In genomic region chr1:54774820-54775498, GRCh38 we compare ENCODE assay signal across 9 cellular contexts. TPM values are rescaled to one million over a fixed set of nuclear protein-coding genes. Genes with fewer than 3 reads are reported as not detected.
A peak's percentile ranks its signal among the peaks of the same experiment; 100 is the strongest.
DNase-seq lines count a peak whose midpoint lies in the region; ATAC-seq and TF ChIP-seq lines count a peak whose summit lies in the region.
"Had no signal": no experiment of that assay in that cellular context is flagged by ENCODE, and none has a peak within 500 bp of the region (broad histone marks: within the 10 kb centered on the region; RNA-seq: fewer than 3 reads in every experiment).

No MANE protein-coding gene starts in this region.

- H3K4me1 ChIP-seq in A673 (ENCODE audit: insufficient read depth, low read length, poor library complexity, severe bottlenecking) (peaks cover 11% of the 10 kb centered on the region), GM23338 (ENCODE audit: insufficient read depth) (no peaks in the 10 kb centered on the region), OCI-LY7 (ENCODE audit: insufficient read depth, low read length, poor library complexity, severe bottlenecking) (peaks cover 6% of the 10 kb centered on the region)

- H3K27ac ChIP-seq in A673 (ENCODE audit: low read depth, low read length, poor library complexity, severe bottlenecking) (no peak overlapping the region), GM23338 (ENCODE audit: low read depth) (no peak overlapping the region), OCI-LY7 (ENCODE audit: low read depth, low read length, poor library complexity, severe bottlenecking) (no peak overlapping the region)
- H3K27ac ChIP-seq: HL-60 had no signal

- H4K20me1 ChIP-seq in GM23338 (replicated peaks; ENCODE audit: insufficient read depth) (no peaks in the 10 kb centered on the region), OCI-LY7 (ENCODE audit: insufficient read depth, low read length) (no peaks in the 10 kb centered on the region)

- DNase-seq in A673 (ENCODE audit: low spot score), result peak; percentile 56
- peak; percentile 95 for DNase-seq in GM23338 (ENCODE audit: low spot score)
- DNase-seq in OCI-LY7 (ENCODE audit: low spot score), result peak; percentile 60
- peak; percentile 7 for DNase-seq in fibroblast of peridontal ligament (ENCODE audit: extremely low read depth)
- no peak for DNase-seq in GM10248 (ENCODE audit: extremely low spot score)
- DNase-seq in GM19238 (ENCODE audit: insufficient read length, low spot score), result no peak

- intact Hi-C loops in A673 (cut with micrococcal nuclease; ENCODE audit: unreplicated experiment), result no loop called here
- intact Hi-C loops in OCI-LY7 (cut with micrococcal nuclease; ENCODE audit: unreplicated experiment), result no loop called here

- H3K4me3 Mint-ChIP-seq in GM23338, result peak overlapping the region; percentile 22; the same call in 2 of the 3 replicates

- H3K36me3 ChIP-seq in A673 (ENCODE audit: insufficient read depth, low read length, poor library complexity, severe bottlenecking) (no peaks in the 10 kb centered on the region), GM23338 (ENCODE audit: insufficient read depth) (no peaks in the 10 kb centered on the region), OCI-LY7 (ENCODE audit: insufficient read depth, low read length) (no peaks in the 10 kb centered on the region)

- H3K27me3 ChIP-seq in A673 (replicated peaks; ENCODE audit: insufficient read depth, low read depth, low read length, poor library complexity), result no peaks in the 10 kb centered on the region
- H3K27me3 ChIP-seq in GM23338 (ENCODE audit: insufficient read depth), result peaks cover 8% of the 10 kb centered on the region

- H3K9me2 ChIP-seq in GM23338 (ENCODE audit: insufficient read depth) (peaks cover 3% of the 10 kb centered on the region; the same call in 1 of the 2 replicates), OCI-LY7 (ENCODE audit: insufficient read depth, low read length) (no peaks in the 10 kb centered on the region)

- ATAC-seq in GM23338 (peak; percentile 100), GM18870 (IDR thresholded peaks at IDR 0.05; ENCODE audit: unreplicated experiment) (no peak), HG03378 (IDR thresholded peaks at IDR 0.05; ENCODE audit: unreplicated experiment) (no peak)

- CTCF ChIA-PET in A673 (lab: Charles Lee) (no interaction called here), OCI-LY7 (lab: Charles Lee; ENCODE audit: unreplicated experiment) (interaction anchor here (0.5 kb wide), 1 partner anchor 628 kb away, joined by 4 read pairs; no protein-coding TSS in a partner anchor), GM10248 (lab: Yijun Ruan, JAX) (no interaction called here)

- H3K9me3 Mint-ChIP-seq in GM23338, result no peaks in the 10 kb centered on the region; the same call in 1 of the 3 replicates

- H3F3A ChIP-seq in GM23338 (replicated peaks; ENCODE audit: low read depth), result no peaks in the 10 kb centered on the region

- no TSS peak for BruUV-seq in A673 (replicated peaks; lab: Mats Ljungman, UMichigan)
- BruUV-seq in OCI-LY7 (replicated peaks; lab: Mats Ljungman, UMichigan), result no TSS peak

- POLR2A ChIA-PET in A673 (lab: Charles Lee; ENCODE audit: low non-redundant PET), result no interaction called here
- POLR2A ChIA-PET in OCI-LY7 (lab: Charles Lee), result no interaction called here
- POLR2A ChIA-PET in GM10248 (lab: Yijun Ruan, JAX), result no interaction called here

- H2AFZ ChIP-seq in GM23338, result peak overlapping the region; percentile 52; the same call in 1 of the 2 replicates
- H2AFZ ChIP-seq in OCI-LY7 (ENCODE audit: low read length), result peak overlapping the region; percentile 78; the same call in 1 of the 2 replicates

- no peaks in the 10 kb centered on the region for H3K9me3 ChIP-seq in A673 (ENCODE audit: low read depth, low read length, poor library complexity, severe bottlenecking)
- H3K9me3 ChIP-seq in OCI-LY7 (ENCODE audit: low read length), result no peaks in the 10 kb centered on the region

- H3K27ac Mint-ChIP-seq in GM23338, result no peak overlapping the region

- peaks cover 7% of the 10 kb centered on the region; the same call in 2 of the 3 replicates for H3K4me1 Mint-ChIP-seq in GM23338

- H3K79me2 ChIP-seq in GM23338 (replicated peaks; ENCODE audit: insufficient read depth) (no peaks in the 10 kb centered on the region), OCI-LY7 (ENCODE audit: insufficient read depth, low read depth, low read length) (no peaks in the 10 kb centered on the region)

- peaks cover 9% of the 10 kb centered on the region for H3K27me3 Mint-ChIP-seq in GM23338 (ENCODE audit: insufficient read depth, low read depth, poor library complexity)

- H3K4me3 ChIP-seq in A673 (ENCODE audit: low read depth, low read length, poor library complexity, severe bottlenecking), result no peak overlapping the region
- no peak overlapping the region for H3K4me3 ChIP-seq in GM23338
- H3K4me3 ChIP-seq in OCI-LY7 (ENCODE audit: low read depth, low read length, poor library complexity, severe bottlenecking), result no peak overlapping the region

- H3K36me3 Mint-ChIP-seq in GM23338 (ENCODE audit: low read depth), result no peaks in the 10 kb centered on the region

- TF ChIP-seq CTCF in A673 (conservative IDR thresholded peaks at IDR 0.05; ENCODE audit: low read depth, low read length), result no peak
- TF ChIP-seq CTCF in GM23338 (conservative IDR thresholded peaks at IDR 0.05; ENCODE audit: low read depth in 2 of 2), result no peak
- no peak for TF ChIP-seq CTCF in OCI-LY7 (conservative IDR thresholded peaks at IDR 0.05; ENCODE audit: low read length)
- TF ChIP-seq CTCF in GM10248 (IDR thresholded peaks at IDR 0.05; ENCODE audit: control extremely low read depth, extremely low read depth, low read depth, missing control alignments), result no peak

- peak overlapping the region; percentile 5; the same call in 1 of the 2 replicates for H3K4me2 ChIP-seq in GM23338
- H3K4me2 ChIP-seq in OCI-LY7 (ENCODE audit: low read length), result peak overlapping the region; percentile 2; the same call in 1 of the 2 replicates

TF ChIP-seq in GM23338, 12 proteins besides CTCF, POLR2A, EP300 and RAD21:
- TF ChIP-seq EZH2phosphoT487 (IDR thresholded peaks at IDR 0.05; ENCODE audit: unreplicated experiment) (no peak), POLR2AphosphoS5 (IDR thresholded peaks at IDR 0.05; ENCODE audit: low read depth) (peak; percentile 77)

RNA-seq across cellular contexts. Expression of gene PARS2, which starts 10.6 kb away (rescaled TPM):
- total RNA-seq in A673 (2021) (6.9 and 7.0 TPM in 2 replicates), OCI-LY7 (2022) (5.3 and 6.7 TPM in 2 replicates)
- 13.6 and 14.8 TPM in 2 replicates for total RNA-seq in GM23338 (2014; rRNA removed; shearing (Covaris generic))
- polyA plus RNA-seq in GM23338 (2016; fragmentation: Nextera tagmentation; extraction: Ambion mirVana), result 5.9 and 6.5 TPM in 2 replicates
- total RNA-seq in OCI-LY7 (2014; rRNA removed; shearing (Covaris generic)), result 6.7 and 7.6 TPM in 2 replicates

RNA-seq across cellular contexts. Expression of gene TTC22, which starts 26.2 kb away (rescaled TPM):
- total RNA-seq in A673 (2021) (not detected in 2 replicates), OCI-LY7 (2022) (not detected in 2 replicates)
- total RNA-seq in GM23338 (2014; rRNA removed; shearing (Covaris generic)), result 1.7 and 2.5 TPM in 2 replicates
- polyA plus RNA-seq in GM23338 (2016; fragmentation: Nextera tagmentation; extraction: Ambion mirVana), result 0.85 and 1.2 TPM in 2 replicates
- not detected in 2 replicates for total RNA-seq in OCI-LY7 (2014; rRNA removed; shearing (Covaris generic))

RNA-seq across cellular contexts. Expression of gene TTC4, which starts 59.3 kb away (rescaled TPM):
- 25.5 and 26.1 TPM in 2 replicates for total RNA-seq in A673 (2021)
- total RNA-seq in GM23338 (2014; rRNA removed; shearing (Covaris generic)), result 25.8 and 33.6 TPM in 2 replicates
- 24.8 and 25.1 TPM in 2 replicates for polyA plus RNA-seq in GM23338 (2016; fragmentation: Nextera tagmentation; extraction: Ambion mirVana)
- 20.7 and 26.1 TPM in 2 replicates for total RNA-seq in OCI-LY7 (2014; rRNA removed; shearing (Covaris generic))
- total RNA-seq in OCI-LY7 (2022), result 23.0 and 24.3 TPM in 2 replicates

Comparison
In these comparisons a context has a peak if more than half of its experiments do, and no peak if none do; other contexts are left out.
1. DNase-seq: peak in A673 (single experiment), GM23338 (single experiment), OCI-LY7 (single experiment) and fibroblast of peridontal ligament (single experiment); none in GM10248 (single experiment) and GM19238 (single experiment).